1 cellular context compared by ENCODE assay signal in the genomic region with DNA sequence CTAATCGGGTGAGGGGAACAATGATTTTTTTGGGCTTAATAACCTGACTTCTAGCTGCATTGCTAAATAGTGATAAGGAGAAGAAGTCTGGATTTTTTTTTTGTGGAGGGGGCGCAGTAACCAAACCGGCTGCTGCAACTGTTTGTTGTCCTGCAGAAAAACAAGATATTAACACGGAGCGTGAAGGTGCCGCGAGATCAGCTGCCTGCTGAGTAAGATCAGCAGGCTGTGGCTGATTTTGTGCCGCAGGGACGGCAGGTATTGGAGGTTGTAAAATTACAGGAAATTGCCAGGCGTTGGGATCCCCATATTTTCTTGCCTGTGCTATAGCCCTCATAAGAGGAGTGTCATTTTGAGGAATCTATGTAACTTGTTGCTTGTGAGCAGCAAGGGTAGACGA.
TF ChIP-seq lines count a peak whose summit lies in the region.

No MANE protein-coding gene starts in this region.

TF ChIP-seq in K562, 482 proteins besides CTCF, POLR2A, EP300 and RAD21 (continued from another document):
- TF ChIP-seq ZNF124 (CRISPR knock-in tag; IDR thresholded peaks at IDR 0.05) (no peak), ZNF696 (CRISPR knock-in tag; conservative IDR thresholded peaks at IDR 0.05) (no peak), HIVEP1 (CRISPR knock-in tag; IDR thresholded peaks at IDR 0.05) (no peak), ZBTB17 (CRISPR knock-in tag; IDR thresholded peaks at IDR 0.05) (no peak), ZNF586 (CRISPR knock-in tag; conservative IDR thresholded peaks at IDR 0.05) (no peak), FOXA3 (CRISPR knock-in tag; conservative IDR thresholded peaks at IDR 0.05 in 1 of 2, IDR thresholded peaks at IDR 0.05 in 1 of 2) (no peak), CBX2 (IDR thresholded peaks at IDR 0.05; ENCODE audit: insufficient read depth, low read length, poor library complexity, severe bottlenecking) (no peak), NUFIP1 (IDR thresholded peaks at IDR 0.05; ENCODE audit: partially characterized antibody) (no peak), MXI1 (IDR thresholded peaks at IDR 0.05; ENCODE audit: low read depth, low read length) (no peak), DPF2 (IDR thresholded peaks at IDR 0.05) (no peak)
